ENCODE assay signal across 20 cellular contexts in genomic region chr5:108303086-108303485, GRCh38.
DNase-seq lines count a peak whose midpoint lies in the region; ATAC-seq, FAIRE-seq and TF ChIP-seq lines count a peak whose summit lies in the region.
"Had no signal": no experiment of that assay in that cellular context is flagged by ENCODE, and none has a peak within 500 bp of the region (broad histone marks: within the 10 kb centered on the region; RNA-seq: fewer than 3 reads in every experiment).

No MANE protein-coding gene starts in this region.

- no peak overlapping the region for H2AK5ac ChIP-seq in mesenchymal stem cell (ENCODE audit: low read length, severe bottlenecking)

- no peak overlapping the region for H3K18ac ChIP-seq in mesenchymal stem cell (ENCODE audit: low read depth in 1 of 2, low read length in 2 of 2)

- H3K27ac ChIP-seq in mesenchymal stem cell (ENCODE audit: low read length, poor library complexity, severe bottlenecking) = no peak overlapping the region
- H3K27ac ChIP-seq: C4-2B, PC-9, SK-N-MC had no signal

- TF ChIP-seq POLR2A in NB4 (IDR thresholded peaks at IDR 0.05; ENCODE audit: extremely low read depth, insufficient read length) = no peak

- H3K79me1 ChIP-seq in mesenchymal stem cell (replicated peaks; ENCODE audit: low read length, poor library complexity, severe bottlenecking) = peaks cover 1% of the 10 kb centered on the region

- H4K8ac ChIP-seq in mesenchymal stem cell (ENCODE audit: low read length) = no peak overlapping the region

- in situ Hi-C loops in GM13977 (cut with MboI; ENCODE audit: low pct_unique_long_range_greater_than_20kb, low sequenced_read_pairs, unreplicated experiment) = no loop called here

- no peak overlapping the region for H3K14ac ChIP-seq in mesenchymal stem cell (ENCODE audit: low read length in 2 of 2)

- ATAC-seq in GM18498 (IDR thresholded peaks at IDR 0.05; ENCODE audit: unreplicated experiment) = no peak
- ATAC-seq: HCT116, T-cell had no signal

- TF ChIP-seq CTCF in HFFc6 (IDR thresholded peaks at IDR 0.05) (no peak), NB4 (IDR thresholded peaks at IDR 0.05; ENCODE audit: low read depth, low read length) (no peak), GM13977 (IDR thresholded peaks at IDR 0.05; ENCODE audit: extremely low read depth, insufficient read depth, missing control alignments) (no peak)

- H3K27ac Mint-ChIP-seq in HFFc6 = peak overlapping the region; percentile 48; the same call in 1 of the 2 replicates
- H3K27ac Mint-ChIP-seq: T-cell had no signal

- H3K36me3 Mint-ChIP-seq in HFFc6 (ENCODE audit: low read depth) = no peaks in the 10 kb centered on the region

- H3K4me3 Mint-ChIP-seq in HFFc6 = no peak overlapping the region
- H3K4me3 Mint-ChIP-seq: T-cell had no signal

- no peak overlapping the region for H3K4me3 ChIP-seq in NB4 (ENCODE audit: low read depth, low read length)
- no peak overlapping the region for H3K4me3 ChIP-seq in mesenchymal stem cell (ENCODE audit: insufficient read depth in 1 of 2, low read depth in 1 of 2, low read length in 2 of 2)
- H3K4me3 ChIP-seq: PC-9, SK-N-MC had no signal

- H3K9me3 ChIP-seq in mesenchymal stem cell (ENCODE audit: control insufficient read depth, low read length) = no peaks in the 10 kb centered on the region

- H3K27me3 ChIP-seq in mesenchymal stem cell (ENCODE audit: control insufficient read depth in 1 of 2, insufficient read depth in 1 of 2, low read length in 2 of 2) = no peaks in the 10 kb centered on the region

- DNase-seq in HFFc6 = no peak
- DNase-seq in NB4 (ENCODE audit: low read depth) = peak; percentile 11
- peak; percentile 4 for DNase-seq in mesenchymal stem cell
- DNase-seq in NCI-H526 (lab: John Stamatoyannopoulos, UW) = no peak
- DNase-seq in GM13977 (ENCODE audit: low spot score) = no peak
- DNase-seq: EL, NCI-H1092, NCI-H1436, NCI-H1930, PC-9, RPMI8226, SHP77, T-cell had no signal

- no peak overlapping the region for H3K23ac ChIP-seq in mesenchymal stem cell (ENCODE audit: low read length in 2 of 2)

- peak; percentile 25 for FAIRE-seq in A204.1 (lab: Jason Lieb, UNC)
- FAIRE-seq: GM18507, H1 had no signal

- no peak overlapping the region for H3K4me2 ChIP-seq in mesenchymal stem cell (ENCODE audit: low read length, poor library complexity, severe bottlenecking)
- H3K4me2 ChIP-seq: PC-9 had no signal

- H3K4me1 ChIP-seq in mesenchymal stem cell (ENCODE audit: control insufficient read depth, insufficient read depth, low read depth, low read length) = no peaks in the 10 kb centered on the region

- H3K9me3 Mint-ChIP-seq in HFFc6 = no peaks in the 10 kb centered on the region
- H3K9me3 Mint-ChIP-seq: T-cell had no signal

- H2AFZ ChIP-seq in mesenchymal stem cell (ENCODE audit: low read depth, low read length) = no peak overlapping the region
- H2AFZ ChIP-seq: PC-9 had no signal

- no peak overlapping the region for H2BK15ac ChIP-seq in mesenchymal stem cell (ENCODE audit: low read depth, poor library complexity, severe bottlenecking)

- H3K9ac ChIP-seq in mesenchymal stem cell (ENCODE audit: low read length) = no peak overlapping the region

- H4K91ac ChIP-seq in mesenchymal stem cell (ENCODE audit: low read length) = no peak overlapping the region

- no peaks in the 10 kb centered on the region for H3K36me3 ChIP-seq in mesenchymal stem cell (ENCODE audit: control insufficient read depth in 1 of 2, insufficient read depth in 2 of 2, low read depth in 1 of 2, low read length in 2 of 2)

- no peaks in the 10 kb centered on the region for H3K27me3 Mint-ChIP-seq in HFFc6 (ENCODE audit: insufficient read depth)
- H3K27me3 Mint-ChIP-seq: T-cell had no signal

- no peak overlapping the region for H3K4ac ChIP-seq in mesenchymal stem cell (ENCODE audit: low read depth in 1 of 2, low read length in 2 of 2)

- 77% methylated on average over 1 of the region's 1 CpG for WGBS in mesenchymal stem cell

- H2BK5ac ChIP-seq in mesenchymal stem cell (ENCODE audit: low read depth, low read length, poor library complexity, severe bottlenecking) = no peak overlapping the region

- H2BK120ac ChIP-seq in mesenchymal stem cell (ENCODE audit: low read depth, low read length) = no peak overlapping the region

- H2BK12ac ChIP-seq in mesenchymal stem cell (ENCODE audit: low read length in 2 of 2) = no peak overlapping the region

- peaks cover 18% of the 10 kb centered on the region for H3K4me1 Mint-ChIP-seq in HFFc6 (ENCODE audit: low read depth)

Comparison
In these comparisons a context has a peak if more than half of its experiments do, and no peak if none do; other contexts are left out.
1. DNase-seq: peak in NB4 (single experiment) and mesenchymal stem cell (single experiment); none in HFFc6 (single experiment), NCI-H526 (0 of 2) and GM13977 (single experiment).